Comparison of ENCODE assay signal across 22 cellular contexts in the genomic region with DNA sequence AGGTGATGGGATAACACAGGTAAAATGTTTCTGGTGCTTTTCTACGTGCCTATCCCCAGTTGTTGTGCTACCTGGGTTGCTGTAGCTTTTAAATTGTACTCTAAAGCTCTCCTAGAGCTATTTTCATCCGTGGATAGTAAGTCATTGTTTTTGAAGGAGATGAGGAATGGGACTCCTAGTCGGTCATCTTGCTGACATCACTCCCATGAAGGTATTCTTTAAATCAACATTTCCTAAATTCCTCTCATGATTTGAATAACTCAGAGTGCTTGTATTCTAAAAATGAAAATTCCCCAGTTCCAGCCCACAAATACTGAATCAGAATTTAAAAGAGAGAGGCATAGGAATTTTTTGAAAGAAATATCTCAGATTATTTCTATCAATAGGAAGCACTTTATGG. TPM values are rescaled to one million over a fixed set of nuclear protein-coding genes. Genes with fewer than 3 reads are reported as not detected.
DNase-seq lines count a peak whose midpoint lies in the region; ATAC-seq and TF ChIP-seq lines count a peak whose summit lies in the region.
"Had no signal": no experiment of that assay in that cellular context is flagged by ENCODE, and none has a peak within 500 bp of the region (broad histone marks: within the 10 kb centered on the region; RNA-seq: fewer than 3 reads in every experiment).

No MANE protein-coding gene starts in this region.

- H3K27me3 ChIP-seq in AG04450 (ENCODE audit: control insufficient read depth, insufficient read depth, low read length): no peaks in the 10 kb centered on the region
- no peaks in the 10 kb centered on the region for H3K27me3 ChIP-seq in heart right ventricle
- H3K27me3 ChIP-seq: esophagus squamous epithelium, upper lobe of right lung had no signal

- 36 to 55% methylated on average over 3 of the region's 3 CpGs for WGBS in heart right ventricle, 2 donors

- H3K4me3 Mint-ChIP-seq in activated CD4-positive, alpha-beta memory T cell treated with anti-CD3 and anti-CD28 coated beads, Interleukin-2, amount 10 ng/mL, durations not matched to agents 7 days and 5 days: no peak overlapping the region
- H3K4me3 Mint-ChIP-seq: activated naive CD8-positive, alpha-beta T cell treated with anti-CD3 and anti-CD28 coated beads, Interleukin-2, amount 50 U/mL, for 24 hours; stimulated activated naive CD8-positive, alpha-beta T cell treated with anti-CD3 and anti-CD28 coated beads, Interleukin-15, Interleukin-2, amounts not matched to agents 100 ng/mL and 50 ng/mL, for 24 hours had no signal

- no peaks in the 10 kb centered on the region for H3K36me3 Mint-ChIP-seq in activated CD4-positive, alpha-beta memory T cell treated with anti-CD3 and anti-CD28 coated beads, Interleukin-2, amount 10 ng/mL, durations not matched to agents 7 days and 5 days (ENCODE audit: low read depth)

- no peaks in the 10 kb centered on the region for H3K9me3 Mint-ChIP-seq in activated CD4-positive, alpha-beta memory T cell treated with anti-CD3 and anti-CD28 coated beads, Interleukin-2, amount 10 ng/mL, durations not matched to agents 7 days and 5 days

- H3K4me1 ChIP-seq in heart right ventricle: no peaks in the 10 kb centered on the region
- H3K4me1 ChIP-seq: esophagus squamous epithelium, upper lobe of right lung had no signal

- H3K27ac ChIP-seq in AG04450 (ENCODE audit: low read depth, low read length): no peak overlapping the region
- no peak overlapping the region for H3K27ac ChIP-seq in heart right ventricle
- H3K27ac ChIP-seq: esophagus squamous epithelium, PC-9, upper lobe of right lung had no signal

- ATAC-seq in GM19035 (IDR thresholded peaks at IDR 0.05; ENCODE audit: unreplicated experiment) (no peak), heart right ventricle (no peak)
- ATAC-seq: activated naive CD8-positive, alpha-beta T cell treated with anti-CD3 and anti-CD28 coated beads, Interleukin-2, amount 50 U/mL, for 24 hours; left cardiac atrium; right cardiac atrium; upper lobe of right lung had no signal

- no peaks in the 10 kb centered on the region for H3K36me3 ChIP-seq in heart right ventricle
- H3K36me3 ChIP-seq: esophagus squamous epithelium, upper lobe of right lung had no signal

- H3K4me3 ChIP-seq in AG04450 (ENCODE audit: low read depth, low read length) (no peak overlapping the region), heart right ventricle (no peak overlapping the region)
- H3K4me3 ChIP-seq: esophagus squamous epithelium, PC-9, upper lobe of right lung had no signal

- no peak overlapping the region for H3K27ac Mint-ChIP-seq in activated CD4-positive, alpha-beta memory T cell treated with anti-CD3 and anti-CD28 coated beads, Interleukin-2, amount 10 ng/mL, durations not matched to agents 7 days and 5 days
- H3K27ac Mint-ChIP-seq: activated naive CD8-positive, alpha-beta T cell treated with anti-CD3 and anti-CD28 coated beads, Interleukin-2, amount 50 U/mL, for 24 hours; activated T-helper 2 cell treated with anti-CD3 and anti-CD28 coated beads, Interferon-gamma antibody, Interleukin-2, Interleukin-4, amounts not matched to agents 10 μg/mL and 5 μg/mL and 100 μg/mL, durations not matched to agents 14 hours and 24 hours and 36 hours; stimulated activated naive CD8-positive, alpha-beta T cell treated with anti-CD3 and anti-CD28 coated beads, Interleukin-15, Interleukin-2, amounts not matched to agents 100 ng/mL and 50 ng/mL, for 24 hours had no signal

- DNase-seq in AG04450 (ENCODE audit: low read depth, low spot score) (peak; percentile 23), HCEC 1CT (peak; percentile 40), astrocyte of the hippocampus (ENCODE audit: low read depth, low spot score) (peak; percentile 65), kidney glomerular epithelial cell (lab: John Stamatoyannopoulos, UW) (peak; percentile 94), heart right ventricle (no peak), NOMO-1 treated with dmso at 0.1 percent for 144 hours (lab: John Stamatoyannopoulos, UW; ENCODE audit: unreplicated experiment) (no peak)
- DNase-seq in activated CD4-positive, alpha-beta memory T cell treated with anti-CD3 and anti-CD28 coated beads, Interleukin-2, amount 10 ng/mL, durations not matched to agents 7 days and 5 days: no peak
- DNase-seq: activated CD4-positive, alpha-beta T cell treated with anti-CD3 and anti-CD28 coated beads for 1 hour; activated naive CD8-positive, alpha-beta T cell treated with anti-CD3 and anti-CD28 coated beads, Interleukin-2, amount 50 U/mL, for 24 hours; central memory CD4-positive, alpha-beta T cell; effector CD4-positive, alpha-beta T cell; esophagus squamous epithelium; hippocampal formation; left cardiac atrium; NCI-H82; PC-9; right cardiac atrium; T-helper 9 cell; upper lobe of right lung had no signal

- CTCF ChIA-PET in AG04450 (lab: Charles Lee): interaction anchor here (1.7 kb wide), 1 partner anchor 342 kb away, joined by 5 read pairs; no protein-coding TSS in a partner anchor
- CTCF ChIA-PET in activated CD4-positive, alpha-beta memory T cell treated with anti-CD3 and anti-CD28 coated beads, Interleukin-2, amount 10 ng/mL, durations not matched to agents 7 days and 5 days (lab: Charles Lee): no interaction called here

- peaks cover 2% of the 10 kb centered on the region for H3K27me3 Mint-ChIP-seq in activated CD4-positive, alpha-beta memory T cell treated with anti-CD3 and anti-CD28 coated beads, Interleukin-2, amount 10 ng/mL, durations not matched to agents 7 days and 5 days

- no peaks in the 10 kb centered on the region for H3K4me1 Mint-ChIP-seq in activated CD4-positive, alpha-beta memory T cell treated with anti-CD3 and anti-CD28 coated beads, Interleukin-2, amount 10 ng/mL, durations not matched to agents 7 days and 5 days
- H3K4me1 Mint-ChIP-seq: activated naive CD8-positive, alpha-beta T cell treated with anti-CD3 and anti-CD28 coated beads, Interleukin-2, amount 50 U/mL, for 24 hours had no signal

- H3K9me3 ChIP-seq in AG04450 (ENCODE audit: control insufficient read depth, insufficient read depth, low read length) (peaks cover 8% of the 10 kb centered on the region), heart right ventricle (peaks cover 0 to 45% (median 29%) of the 10 kb centered on the region in 11 donors)

- POLR2A ChIA-PET in AG04450 (lab: Yijun Ruan, JAX): no interaction called here
- POLR2A ChIA-PET in activated CD4-positive, alpha-beta memory T cell treated with anti-CD3 and anti-CD28 coated beads, Interleukin-2, amount 10 ng/mL, durations not matched to agents 7 days and 5 days (lab: Charles Lee): no interaction called here

- no peak for TF ChIP-seq CTCF in AG04450 (IDR thresholded peaks at IDR 0.05; ENCODE audit: low read depth, low read length)
- no peak for TF ChIP-seq CTCF in heart right ventricle (IDR thresholded peaks at IDR 0.05)

- intact Hi-C loops in heart right ventricle (cut with DNase I): no loop called here

RNA-seq across cellular contexts. Expression of a gene that starts 44.3 kb away (rescaled TPM):
- polyA plus RNA-seq in AG04450 (2011; rRNA removed) (0.12 and 0.22 TPM in 2 replicates), heart right ventricle (under 1 TPM; 0.07 to 0.51 TPM)
- 0.52 TPM in 1 of 2 replicates, not detected in the other for polyA minus RNA-seq in AG04450 (2011; rRNA and poly(A)+ RNA removed)
- not detected for total RNA-seq in activated CD4-positive, alpha-beta memory T cell treated with anti-CD3 and anti-CD28 coated beads, Interleukin-2, amount 10 ng/mL, durations not matched to agents 7 days and 5 days
- total RNA-seq in heart right ventricle: 1 to 10 TPM in 3 of 10 donors, under 1 TPM in 7; 0.36 to 1.4 (median 0.68) TPM
- total RNA-seq: activated T-helper 2 cell treated with anti-CD3 and anti-CD28 coated beads, Interferon-gamma antibody, Interleukin-2, Interleukin-4, amounts not matched to agents 10 μg/mL and 5 μg/mL and 100 μg/mL, durations not matched to agents 14 hours and 24 hours and 36 hours had no signal

RNA-seq across cellular contexts. Expression of a gene that starts 44.5 kb away (rescaled TPM):
- 20.4 and 24.9 TPM in 2 replicates for polyA plus RNA-seq in AG04450 (2011; rRNA removed)
- polyA minus RNA-seq in AG04450 (2011; rRNA and poly(A)+ RNA removed): 43.8 and 47.1 TPM in 2 replicates
- total RNA-seq in activated CD4-positive, alpha-beta memory T cell treated with anti-CD3 and anti-CD28 coated beads, Interleukin-2, amount 10 ng/mL, durations not matched to agents 7 days and 5 days: 10 to 100 TPM; 33.8 to 34.1 TPM
- 10 to 100 TPM; 36.2 to 59.0 (median 48.1) TPM for total RNA-seq in heart right ventricle
- polyA plus RNA-seq in heart right ventricle: 10 to 100 TPM; 17.9 to 19.2 TPM

Comparison
In these comparisons a context has a peak if more than half of its experiments do, and no peak if none do; other contexts are left out.
1. DNase-seq: peak in AG04450 (single experiment), HCEC 1CT (single experiment), astrocyte of the hippocampus (single experiment) and kidney glomerular epithelial cell (single experiment); none in activated CD4-positive, alpha-beta memory T cell treated with anti-CD3 and anti-CD28 coated beads, Interleukin-2, amount 10 ng/mL, durations not matched to agents 7 days and 5 days (single experiment), heart right ventricle (0 of 2) and NOMO-1 treated with dmso at 0.1 percent for 144 hours (single experiment).